ENCODE assay signal across 8 cellular contexts in genomic region chr20:31573555-31574295, GRCh38. TPM values are rescaled to one million over a fixed set of nuclear protein-coding genes. Genes with fewer than 3 reads are reported as not detected.
DNase-seq lines count a peak whose midpoint lies in the region; ATAC-seq, FAIRE-seq and TF ChIP-seq lines count a peak whose summit lies in the region.

No MANE protein-coding gene starts in this region.

- no peak for ATAC-seq in stimulated activated naive CD8-positive, alpha-beta T cell treated with anti-CD3 and anti-CD28 coated beads, Interleukin-15, Interleukin-2, amounts not matched to agents 100 U/mL and 50 U/mL, for 24 hours

- no peak for DNase-seq in stimulated activated naive CD8-positive, alpha-beta T cell treated with anti-CD3 and anti-CD28 coated beads, Interleukin-15, Interleukin-2, amounts not matched to agents 100 U/mL and 50 U/mL, for 24 hours
- DNase-seq in M059J (ENCODE audit: low read depth) (peak; percentile 74), keratinocyte (ENCODE audit: low read depth, low spot score) (no peak), thyroid gland (peak in 1 of 2 donors; percentile 50), putamen (ENCODE audit: low spot score) (no peak), HEK293T (ENCODE audit: extremely low spot score) (no peak)
- DNase-seq in activated T-helper 1 cell treated with anti-CD3 and anti-CD28 coated beads, Interleukin-12 subunit alpha, Interleukin-12 subunit beta, Interleukin-2, Interleukin-4 antibody, amounts not matched to agents 30 ng/mL and 10 ng/mL and 1 ng/mL, durations not matched to agents 14 hours and 24 hours and 36 hours (ENCODE audit: low spot score) = no peak

- peak overlapping the region; percentile 65 for H3K4me2 ChIP-seq in keratinocyte (ENCODE audit: control insufficient read depth, extremely low read depth, insufficient read depth, low read depth, low read length)

- H3K27me3 ChIP-seq in keratinocyte (ENCODE audit: control insufficient read depth, extremely low read depth, insufficient read depth, low read length) (no peaks in the 10 kb centered on the region), thyroid gland (no peaks in the 10 kb centered on the region)

- H4K20me1 ChIP-seq in keratinocyte (ENCODE audit: control insufficient read depth, extremely low read depth, insufficient read depth, low read length) = no peaks in the 10 kb centered on the region

- H3K4me1 Mint-ChIP-seq in stimulated activated naive CD8-positive, alpha-beta T cell treated with anti-CD3 and anti-CD28 coated beads, Interleukin-15, Interleukin-2, amounts not matched to agents 100 ng/mL and 50 ng/mL, for 24 hours (ENCODE audit: low read depth) = peaks cover 27% of the 10 kb centered on the region
- H3K4me1 Mint-ChIP-seq in activated T-helper 1 cell treated with anti-CD3 and anti-CD28 coated beads, Interleukin-12 subunit alpha, Interleukin-12 subunit beta, Interleukin-2, Interleukin-4 antibody, amounts not matched to agents 30 ng/mL and 10 ng/mL and 1 ng/mL, durations not matched to agents 14 hours and 24 hours and 36 hours (ENCODE audit: low read depth) = peaks cover 20% of the 10 kb centered on the region

- intact Hi-C loops in activated T-helper 1 cell treated with anti-CD3 and anti-CD28 coated beads, Interleukin-12 subunit alpha, Interleukin-12 subunit beta, Interleukin-2, Interleukin-4 antibody, amounts not matched to agents 30 ng/mL and 10 ng/mL and 1 ng/mL, durations not matched to agents 14 hours and 24 hours and 36 hours (cut with micrococcal nuclease) = loop anchor here (1.0 to 2.0 kb wide), 6 partner anchors 27 to 379 kb away; partner anchors contain the start of genes BCL2L1, HM13, ID1 and PDRG1
- intact Hi-C loops in thyroid gland (cut with DNase I) = no loop called here

- no peaks in the 10 kb centered on the region for H3K9me1 ChIP-seq in keratinocyte (ENCODE audit: control insufficient read depth, extremely low read depth, insufficient read depth, low read length)

- H3K4me3 ChIP-seq in keratinocyte (ENCODE audit: control insufficient read depth in 2 of 3, extremely low read depth in 1 of 3, insufficient read depth in 2 of 3, low read depth in 1 of 3, low read length in 3 of 3) (peak overlapping the region; percentile 49 to 76 (median 52)), thyroid gland (replicated peaks in 1 of 3) (peak overlapping the region in 2 of 3 donors; percentile 30 to 37)

- dilution Hi-C loops in keratinocyte (cut with MboI; ENCODE audit: extremely low pct_ligation_motif_present, low sequenced_read_pairs) = no loop called here

- peak overlapping the region; percentile 70 for H3K27ac ChIP-seq in keratinocyte (ENCODE audit: control insufficient read depth, insufficient read depth, low read length)
- H3K27ac ChIP-seq in thyroid gland = peak overlapping the region; percentile 83 to 92 (median 87)

- H3K36me3 Mint-ChIP-seq in stimulated activated naive CD8-positive, alpha-beta T cell treated with anti-CD3 and anti-CD28 coated beads, Interleukin-15, Interleukin-2, amounts not matched to agents 100 ng/mL and 50 ng/mL, for 24 hours (ENCODE audit: low read depth) = no peaks in the 10 kb centered on the region
- H3K36me3 Mint-ChIP-seq in activated T-helper 1 cell treated with anti-CD3 and anti-CD28 coated beads, Interleukin-12 subunit alpha, Interleukin-12 subunit beta, Interleukin-2, Interleukin-4 antibody, amounts not matched to agents 30 ng/mL and 10 ng/mL and 1 ng/mL, durations not matched to agents 14 hours and 24 hours and 36 hours (ENCODE audit: low read depth) = peaks cover 11% of the 10 kb centered on the region

- peak overlapping the region; percentile 85 for H3K4me3 Mint-ChIP-seq in stimulated activated naive CD8-positive, alpha-beta T cell treated with anti-CD3 and anti-CD28 coated beads, Interleukin-15, Interleukin-2, amounts not matched to agents 100 ng/mL and 50 ng/mL, for 24 hours
- H3K4me3 Mint-ChIP-seq in activated T-helper 1 cell treated with anti-CD3 and anti-CD28 coated beads, Interleukin-12 subunit alpha, Interleukin-12 subunit beta, Interleukin-2, Interleukin-4 antibody, amounts not matched to agents 30 ng/mL and 10 ng/mL and 1 ng/mL, durations not matched to agents 14 hours and 24 hours and 36 hours = peak overlapping the region; percentile 88

- H3K9me3 ChIP-seq in keratinocyte (ENCODE audit: control insufficient read depth, low read depth, low read length) (no peaks in the 10 kb centered on the region), thyroid gland (no peaks in the 10 kb centered on the region)

- TF ChIP-seq CTCF in keratinocyte (optimal IDR thresholded peaks at IDR 0.05 in 1 of 3, IDR thresholded peaks at IDR 0.05 in 1 of 3, conservative IDR thresholded peaks at IDR 0.05 in 1 of 3; ENCODE audit: extremely low read depth in 1 of 3, insufficient read depth in 2 of 3, low read length in 3 of 3) (no peak), thyroid gland (IDR thresholded peaks at IDR 0.05) (peak in 1 of 6 experiments; percentile 23)

- no peaks in the 10 kb centered on the region for H3K79me2 ChIP-seq in keratinocyte (ENCODE audit: control insufficient read depth, insufficient read depth, low read length)

- POLR2A ChIA-PET in HEK293T (lab: Yijun Ruan, JAX) = interaction anchor here (1.4 to 11.7 kb wide), 5 partner anchors 11 to 165 kb away, joined by 4 to 260 read pairs (median 6); partner anchors contain the start of genes ID1 and TPX2

- H3K27me3 Mint-ChIP-seq in stimulated activated naive CD8-positive, alpha-beta T cell treated with anti-CD3 and anti-CD28 coated beads, Interleukin-15, Interleukin-2, amounts not matched to agents 100 ng/mL and 50 ng/mL, for 24 hours = no peaks in the 10 kb centered on the region
- no peaks in the 10 kb centered on the region for H3K27me3 Mint-ChIP-seq in activated T-helper 1 cell treated with anti-CD3 and anti-CD28 coated beads, Interleukin-12 subunit alpha, Interleukin-12 subunit beta, Interleukin-2, Interleukin-4 antibody, amounts not matched to agents 30 ng/mL and 10 ng/mL and 1 ng/mL, durations not matched to agents 14 hours and 24 hours and 36 hours (ENCODE audit: insufficient read depth)

- H3K4me1 ChIP-seq in keratinocyte (ENCODE audit: control insufficient read depth, extremely low read depth, insufficient read depth, low read length) (peaks cover 14% of the 10 kb centered on the region), thyroid gland (peaks cover 28 to 50% of the 10 kb centered on the region in 2 donors)

- no peaks in the 10 kb centered on the region for H3K9me3 Mint-ChIP-seq in stimulated activated naive CD8-positive, alpha-beta T cell treated with anti-CD3 and anti-CD28 coated beads, Interleukin-15, Interleukin-2, amounts not matched to agents 100 ng/mL and 50 ng/mL, for 24 hours
- H3K9me3 Mint-ChIP-seq in activated T-helper 1 cell treated with anti-CD3 and anti-CD28 coated beads, Interleukin-12 subunit alpha, Interleukin-12 subunit beta, Interleukin-2, Interleukin-4 antibody, amounts not matched to agents 30 ng/mL and 10 ng/mL and 1 ng/mL, durations not matched to agents 14 hours and 24 hours and 36 hours = no peaks in the 10 kb centered on the region

- FAIRE-seq in keratinocyte (lab: Jason Lieb, UNC) = no peak

- H2AFZ ChIP-seq in keratinocyte (ENCODE audit: control insufficient read depth, low read length) = peak overlapping the region; percentile 2

- H3K36me3 ChIP-seq in keratinocyte (ENCODE audit: control insufficient read depth in 2 of 2, extremely low read depth in 1 of 2, insufficient read depth in 2 of 2, low read length in 2 of 2) = peaks cover 1 to 7% of the 10 kb centered on the region in 2 experiments
- no peaks in the 10 kb centered on the region for H3K36me3 ChIP-seq in thyroid gland

- TF ChIP-seq POLR2A in thyroid gland (IDR thresholded peaks at IDR 0.05) = no peak

- H3K9ac ChIP-seq in keratinocyte (ENCODE audit: control insufficient read depth, extremely low read depth, insufficient read depth, low read length) = peak overlapping the region; percentile 75

- H3K27ac Mint-ChIP-seq in stimulated activated naive CD8-positive, alpha-beta T cell treated with anti-CD3 and anti-CD28 coated beads, Interleukin-15, Interleukin-2, amounts not matched to agents 100 ng/mL and 50 ng/mL, for 24 hours = peak overlapping the region; percentile 85
- H3K27ac Mint-ChIP-seq in activated T-helper 1 cell treated with anti-CD3 and anti-CD28 coated beads, Interleukin-12 subunit alpha, Interleukin-12 subunit beta, Interleukin-2, Interleukin-4 antibody, amounts not matched to agents 30 ng/mL and 10 ng/mL and 1 ng/mL, durations not matched to agents 14 hours and 24 hours and 36 hours = peak overlapping the region; percentile 52

- 42 to 43% methylated on average over 19 of the region's 19 CpGs for WGBS in thyroid gland, 2 donors

- CTCF ChIA-PET in HEK293T (lab: Yijun Ruan, JAX) = interaction anchor here (0.7 to 2.4 kb wide), 7 partner anchors 11 to 56 kb away, joined by 3 to 26 read pairs (median 3); partner anchors contain the start of gene ID1

RNA-seq across cellular contexts. Expression of gene ID1, which starts 31.4 kb away (rescaled TPM):
- total RNA-seq in M059J (2014; rRNA removed; shearing (Covaris generic)) = 1,421 and 1,771 TPM in 2 replicates
- total RNA-seq in activated T-helper 1 cell treated with anti-CD3 and anti-CD28 coated beads, Interleukin-12 subunit alpha, Interleukin-12 subunit beta, Interleukin-2, Interleukin-4 antibody, amounts not matched to agents 30 ng/mL and 10 ng/mL and 1 ng/mL, durations not matched to agents 14 hours and 24 hours and 36 hours = 3.4 and 4.0 TPM in 2 replicates
- 24.4 to 40.8 TPM (median 33.0 TPM) in 3 replicates for polyA plus RNA-seq in keratinocyte
- 34.7 TPM for polyA plus RNA-seq in keratinocyte (2011; ENCODE audit: low read depth)
- 10.6 and 31.2 TPM in 2 replicates for polyA plus RNA-seq in keratinocyte (2011; cell fraction: cytosol; rRNA removed)
- polyA plus RNA-seq in keratinocyte (2011; cell fraction: nucleus; rRNA removed) = 42.7 and 42.9 TPM in 2 replicates
- polyA plus RNA-seq in keratinocyte (2012; ENCODE audit: low replicate concordance) = 28.1 and 65.4 TPM in 2 replicates
- 8.9 to 12.6 TPM (median 9.4 TPM) in 3 replicates for polyA minus RNA-seq in keratinocyte
- polyA minus RNA-seq in keratinocyte (2011; cell fraction: cytosol; rRNA and poly(A)+ RNA removed) = 68.7 TPM
- 23.6 and 35.0 TPM in 2 replicates for polyA minus RNA-seq in keratinocyte (2011; cell fraction: nucleus; rRNA and poly(A)+ RNA removed)
- 1,000 to 10,000 TPM; 1,083 to 1,350 (median 1,205) TPM for total RNA-seq in thyroid gland

RNA-seq across cellular contexts. Expression of gene HM13, which starts 59.5 kb away (rescaled TPM):
- total RNA-seq in M059J (2014; rRNA removed; shearing (Covaris generic)) = 244 and 248 TPM in 2 replicates
- 215 and 228 TPM in 2 replicates for total RNA-seq in activated T-helper 1 cell treated with anti-CD3 and anti-CD28 coated beads, Interleukin-12 subunit alpha, Interleukin-12 subunit beta, Interleukin-2, Interleukin-4 antibody, amounts not matched to agents 30 ng/mL and 10 ng/mL and 1 ng/mL, durations not matched to agents 14 hours and 24 hours and 36 hours
- 127 to 175 TPM (median 151 TPM) in 3 replicates for polyA plus RNA-seq in keratinocyte
- 34.0 TPM for polyA plus RNA-seq in keratinocyte (2011; ENCODE audit: low read depth)
- polyA plus RNA-seq in keratinocyte (2011; cell fraction: cytosol; rRNA removed) = 104 and 122 TPM in 2 replicates
- polyA plus RNA-seq in keratinocyte (2011; cell fraction: nucleus; rRNA removed) = 200 and 213 TPM in 2 replicates
- polyA plus RNA-seq in keratinocyte (2012; ENCODE audit: low replicate concordance) = 96.2 and 142 TPM in 2 replicates
- 97.9 to 155 TPM (median 134 TPM) in 3 replicates for polyA minus RNA-seq in keratinocyte
- 158 TPM for polyA minus RNA-seq in keratinocyte (2011; cell fraction: cytosol; rRNA and poly(A)+ RNA removed)
- 124 and 148 TPM in 2 replicates for polyA minus RNA-seq in keratinocyte (2011; cell fraction: nucleus; rRNA and poly(A)+ RNA removed)
- total RNA-seq in thyroid gland = 100 to 1,000 TPM in 2 of 4 donors, 10 to 100 TPM in 2; 82.8 to 136 (median 111) TPM

Comparison
In these comparisons a context has a peak if more than half of its experiments do, and no peak if none do; other contexts are left out.
1. RNA of gene ID1, which starts 31.4 kb away (total RNA-seq): 1,421 to 1,771 TPM in M059J and 1,083 to 1,350 TPM in thyroid gland; 3.4 to 4.0 TPM in activated T-helper 1 cell treated with anti-CD3 and anti-CD28 coated beads, Interleukin-12 subunit alpha, Interleukin-12 subunit beta, Interleukin-2, Interleukin-4 antibody, amounts not matched to agents 30 ng/mL and 10 ng/mL and 1 ng/mL, durations not matched to agents 14 hours and 24 hours and 36 hours; every median in the first group is over 100 times any median in the second.